Comparison of ENCODE assay signal across 27 cellular contexts in the genomic region with DNA sequence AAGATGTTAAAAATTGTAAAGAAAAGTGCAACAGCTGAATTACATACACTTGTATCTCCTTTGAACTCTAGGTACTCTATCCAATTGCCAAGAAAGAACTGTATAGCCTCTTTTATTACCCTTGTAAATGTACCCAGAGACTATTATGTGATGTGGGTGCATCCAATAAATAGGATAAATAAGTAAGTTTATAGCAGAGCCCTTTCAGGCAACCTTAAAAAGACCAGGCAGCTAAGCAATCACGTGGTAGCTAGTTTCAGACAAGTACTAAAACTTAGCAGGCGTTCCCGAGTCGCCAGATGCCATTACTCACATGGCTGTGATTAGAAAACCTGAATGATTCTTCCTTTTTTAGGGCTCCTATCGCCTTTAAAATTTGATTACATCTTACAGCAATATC.
"Had no signal": no experiment of that assay in that cellular context is flagged by ENCODE, and none has a peak within 500 bp of the region (broad histone marks: within the 10 kb centered on the region; RNA-seq: fewer than 3 reads in every experiment).

No MANE protein-coding gene starts in this region.

- DNase-seq: activated B cell treated with CpG ODN at 0.5 μM for 24 hours; activated CD4-positive, alpha-beta T cell treated with anti-CD3 and anti-CD28 coated beads for 1 hour; activated CD4-positive, alpha-beta T cell treated with anti-CD3 and anti-CD28 coated beads, Interleukin-2, amount 10 ng/mL, durations not matched to agents 24 days and 14 days; activated CD4-positive, alpha-beta T cell treated with anti-CD3 and anti-CD28 coated beads, Interleukin-2, amount 50 U/mL, for 48 hours; activated CD8-positive, alpha-beta memory T cell treated with anti-CD3 and anti-CD28 coated beads, Interleukin-2, amount 10 ng/mL, durations not matched to agents 7 days and 5 days; activated effector memory CD4-positive, alpha-beta T cell treated with Interleukin-2 at 50 U/mL for 16 hours; activated naive CD4-positive, alpha-beta T cell; activated T-cell treated with anti-CD3 and anti-CD28 coated beads, Interleukin-2, amount 50 U/mL, for 24 hours; amniotic stem cell; body of pancreas; MM.1S; NCI-H146; NCI-H1930; NCI-H510A treated with DMSO at 0.1 percent for 48 hours; NCI-H69; NK-92 treated with Interleukin-12 subunit alpha and Interleukin-12 subunit beta, amount 100 ng/mL, for 24 hours; OCI-M1; RPMI8226; T-cell; T-helper 2 cell; T1000 had no signal

- H3K9me3 ChIP-seq: body of pancreas had no signal

- FAIRE-seq: bronchial epithelial cell, TTC549 had no signal

- H3K4me3 ChIP-seq: ascending aorta, body of pancreas, SK-N-MC had no signal

- H3K36me3 ChIP-seq: ascending aorta had no signal

- H3K4me1 ChIP-seq: ascending aorta, body of pancreas had no signal

- ATAC-seq: activated CD8-positive, alpha-beta memory T cell treated with anti-CD3 and anti-CD28 coated beads, Interleukin-2, amount 10 ng/mL, durations not matched to agents 7 days and 5 days; body of pancreas; Panc1; Right ventricle myocardium inferior; T-cell had no signal

- H3K27me3 ChIP-seq: ascending aorta, body of pancreas had no signal

- H3K27ac ChIP-seq: ascending aorta, body of pancreas, SK-N-MC had no signal
